1 cellular context compared by ENCODE assay signal in genomic region chr3:183230251-183230650, GRCh38. TPM values are rescaled to one million over a fixed set of nuclear protein-coding genes. Genes with fewer than 3 reads are reported as not detected.
"Had no signal": no experiment of that assay in that cellular context is flagged by ENCODE, and none has a peak within 500 bp of the region (broad histone marks: within the 10 kb centered on the region; RNA-seq: fewer than 3 reads in every experiment).

No MANE protein-coding gene starts in this region.

RNA-seq across cellular contexts. Expression of gene B3GNT5, which starts 22.8 kb away (rescaled TPM):
- total RNA-seq: HFFc6 had no signal
